ENCODE assay signal across 8 cellular contexts in genomic region chr7:24381919-24382505, GRCh38.
DNase-seq lines count a peak whose midpoint lies in the region; ATAC-seq and TF ChIP-seq lines count a peak whose summit lies in the region.

No MANE protein-coding gene starts in this region.

- H3K27me3 ChIP-seq in esophagus muscularis mucosa: peaks cover 0 to 5% (median 0%) of the 10 kb centered on the region in 4 donors

- WGBS in esophagus muscularis mucosa: 64% methylated on average over 6 of the region's 6 CpGs

- no peaks in the 10 kb centered on the region for H3K4me1 ChIP-seq in esophagus muscularis mucosa

- intact Hi-C loops in left ventricle myocardium superior (cut with micrococcal nuclease): no loop called here
- intact Hi-C loops in esophagus muscularis mucosa (cut with DNase I): no loop called here
- intact Hi-C loops in Right ventricle myocardium superior (cut with DNase I): no loop called here

- peaks cover 0 to 5% (median 0%) of the 10 kb centered on the region in 4 donors for H3K9me3 ChIP-seq in esophagus muscularis mucosa

- no peak overlapping the region for H3K27ac ChIP-seq in esophagus muscularis mucosa (replicated peaks in 1 of 4)

- peak; percentile 14 for DNase-seq in NCI-H345 (lab: John Stamatoyannopoulos, UW)
- DNase-seq in NCI-H345 treated with DMSO at 0.1 percent for 48 hours (lab: John Stamatoyannopoulos, UW; ENCODE audit: unreplicated experiment): no peak
- peak; percentile 49 for DNase-seq in RKO (ENCODE audit: low spot score)
- peak; percentile 52 for DNase-seq in iPS-NIHi11 (ENCODE audit: low spot score)
- DNase-seq in left ventricle myocardium superior: no peak
- no peak for DNase-seq in esophagus muscularis mucosa (ENCODE audit: extremely low spot score)
- no peak for DNase-seq in Right ventricle myocardium superior

- H3K4me3 ChIP-seq in esophagus muscularis mucosa: no peak overlapping the region

- no peak for TF ChIP-seq POLR2A in esophagus muscularis mucosa (IDR thresholded peaks at IDR 0.05; ENCODE audit: low read depth)

- TF ChIP-seq EP300 in esophagus muscularis mucosa (IDR thresholded peaks at IDR 0.05): no peak

- no peaks in the 10 kb centered on the region for H3K36me3 ChIP-seq in esophagus muscularis mucosa

- ATAC-seq in HG02763 (IDR thresholded peaks at IDR 0.05; ENCODE audit: unreplicated experiment) (peak; percentile 57), left ventricle myocardium superior (no peak), Right ventricle myocardium superior (ENCODE audit: poor library complexity) (no peak)

- TF ChIP-seq CTCF in esophagus muscularis mucosa (IDR thresholded peaks at IDR 0.05): no peak

Comparison
In these comparisons a context has a peak if more than half of its experiments do, and no peak if none do; other contexts are left out.
1. DNase-seq: peak in NCI-H345 (single experiment), RKO (single experiment) and iPS-NIHi11 (single experiment); none in NCI-H345 treated with DMSO at 0.1 percent for 48 hours (single experiment), left ventricle myocardium superior (single experiment), esophagus muscularis mucosa (single experiment) and Right ventricle myocardium superior (single experiment).